ENCODE assay signal across 1 cellular context in the genomic region with DNA sequence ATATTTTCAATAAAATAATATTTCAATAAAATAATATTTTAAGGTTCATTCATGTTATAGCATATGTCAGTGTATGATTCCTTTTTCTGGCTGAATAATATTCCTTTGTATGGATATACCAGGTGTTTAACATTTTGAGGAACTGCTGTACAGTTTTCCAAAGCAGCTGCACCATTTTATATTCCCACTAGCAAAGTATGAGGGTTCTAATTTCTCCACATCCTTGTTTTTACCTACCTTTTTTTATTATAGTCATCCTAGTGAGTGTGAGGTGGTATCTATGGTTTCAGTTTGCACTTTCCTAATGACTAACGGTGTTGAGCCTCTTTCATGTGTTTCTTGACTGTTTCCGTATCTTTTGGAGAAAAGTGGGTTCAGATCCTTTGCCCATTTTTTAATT.
A peak's percentile ranks its signal among the peaks of the same experiment; 100 is the strongest.
TF ChIP-seq lines count a peak whose summit lies in the region.

No MANE protein-coding gene starts in this region.

TF ChIP-seq in GM12878, 131 proteins besides CTCF, POLR2A, EP300 and RAD21:
- no peak for TF ChIP-seq ZNF592 (IDR thresholded peaks at IDR 0.05)
- TF ChIP-seq SKIL (IDR thresholded peaks at IDR 0.05; ENCODE audit: low read depth, poor library complexity, severe bottlenecking): peak; percentile 21
- TF ChIP-seq SPI1 (IDR thresholded peaks at IDR 0.05; ENCODE audit: borderline replicate concordance, insufficient read depth, low read depth, low read length): no peak
- peak; percentile 56; the same call in 1 of the 2 replicates for TF ChIP-seq SMARCA5 (IDR thresholded peaks at IDR 0.05)
- TF ChIP-seq MTA2 (IDR thresholded peaks at IDR 0.05; ENCODE audit: low read depth): peak; percentile 33; the same call in 1 of the 2 replicates
- TF ChIP-seq NFXL1 (IDR thresholded peaks at IDR 0.05; ENCODE audit: borderline replicate concordance): no peak
- peak; percentile 67 to 68; a peak in 3 of 4 replicates for TF ChIP-seq IKZF2 (IDR thresholded peaks at IDR 0.05)
- no peak for TF ChIP-seq HDGF (IDR thresholded peaks at IDR 0.05)
- no peak for TF ChIP-seq CBX3 (IDR thresholded peaks at IDR 0.05; ENCODE audit: borderline replicate concordance, low read depth)
- TF ChIP-seq NFIC (IDR thresholded peaks at IDR 0.05; ENCODE audit: low read depth, low read length): peak; percentile 55; the same call in 1 of the 2 replicates
- no peak for TF ChIP-seq MTA3 (IDR thresholded peaks at IDR 0.05; ENCODE audit: borderline replicate concordance, low read length)
- 0 out of 2 replicates have a peak, but pooled peaks have one; percentile 39 for TF ChIP-seq CBFB (IDR thresholded peaks at IDR 0.05; ENCODE audit: low read depth)
- peak; percentile 61; the same call in 1 of the 2 replicates for TF ChIP-seq EED (IDR thresholded peaks at IDR 0.05; ENCODE audit: low read depth)
- TF ChIP-seq BMI1 (IDR thresholded peaks at IDR 0.05; ENCODE audit: borderline replicate concordance): 0 out of 2 replicates have a peak, but pooled peaks have one; percentile 26
- TF ChIP-seq ATF3 (IDR thresholded peaks at IDR 0.05; ENCODE audit: borderline replicate concordance, extremely low read depth, low read depth, low read length): no peak
- no peak for TF ChIP-seq RAD51 (IDR thresholded peaks at IDR 0.05)
- no peak for TF ChIP-seq STAT3 (IDR thresholded peaks at IDR 0.05; ENCODE audit: low read depth, low read length)
- no peak for TF ChIP-seq SMAD1 (IDR thresholded peaks at IDR 0.05; ENCODE audit: low read depth, partially characterized antibody)
- peak; percentile 55 for TF ChIP-seq IKZF1 (conservative IDR thresholded peaks at IDR 0.05)
- peak; percentile 86 for TF ChIP-seq JUNB (IDR thresholded peaks at IDR 0.05)
- peak; percentile 62 for TF ChIP-seq RUNX3 (IDR thresholded peaks at IDR 0.05; ENCODE audit: low read length)
- TF ChIP-seq ZNF217 (IDR thresholded peaks at IDR 0.05): peak; percentile 62; the same call in 1 of the 2 replicates
- 0 out of 2 replicates have a peak, but pooled peaks have one; percentile 47 for TF ChIP-seq DPF2 (IDR thresholded peaks at IDR 0.05)
- no peak for TF ChIP-seq KDM1A (IDR thresholded peaks at IDR 0.05; ENCODE audit: borderline replicate concordance)
- no peak for TF ChIP-seq TBL1XR1 (IDR thresholded peaks at IDR 0.05; ENCODE audit: low read depth, low read length)
- no peak for TF ChIP-seq ZSCAN29 (IDR thresholded peaks at IDR 0.05)
- peak in 1 of 2 experiments; percentile 41; a peak in 1 of 4 replicates for TF ChIP-seq ETV6 (conservative IDR thresholded peaks at IDR 0.05 in 1 of 2, IDR thresholded peaks at IDR 0.05 in 1 of 2; ENCODE audit: borderline replicate concordance in 1 of 2, low read depth in 1 of 2)
- TF ChIP-seq TCF12 (IDR thresholded peaks at IDR 0.05; ENCODE audit: low read depth, low read length): no peak
- TF ChIP-seq FOXK2 (IDR thresholded peaks at IDR 0.05): no peak
- TF ChIP-seq, protein P1, sequence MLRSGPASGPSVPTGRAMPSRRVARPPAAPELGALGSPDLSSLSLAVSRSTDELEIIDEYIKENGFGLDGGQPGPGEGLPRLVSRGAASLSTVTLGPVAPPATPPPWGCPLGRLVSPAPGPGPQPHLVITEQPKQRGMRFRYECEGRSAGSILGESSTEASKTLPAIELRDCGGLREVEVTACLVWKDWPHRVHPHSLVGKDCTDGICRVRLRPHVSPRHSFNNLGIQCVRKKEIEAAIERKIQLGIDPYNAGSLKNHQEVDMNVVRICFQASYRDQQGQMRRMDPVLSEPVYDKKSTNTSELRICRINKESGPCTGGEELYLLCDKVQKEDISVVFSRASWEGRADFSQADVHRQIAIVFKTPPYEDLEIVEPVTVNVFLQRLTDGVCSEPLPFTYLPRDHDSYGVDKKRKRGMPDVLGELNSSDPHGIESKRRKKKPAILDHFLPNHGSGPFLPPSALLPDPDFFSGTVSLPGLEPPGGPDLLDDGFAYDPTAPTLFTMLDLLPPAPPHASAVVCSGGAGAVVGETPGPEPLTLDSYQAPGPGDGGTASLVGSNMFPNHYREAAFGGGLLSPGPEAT (IDR thresholded peaks at IDR 0.05; ENCODE audit: low read depth): 0 out of 2 replicates have a peak, but pooled peaks have one; percentile 41
- TF ChIP-seq JUND (IDR thresholded peaks at IDR 0.05; ENCODE audit: low read depth, low read length): no peak
